ENCODE assay signal across 1 cellular context in the genomic region with DNA sequence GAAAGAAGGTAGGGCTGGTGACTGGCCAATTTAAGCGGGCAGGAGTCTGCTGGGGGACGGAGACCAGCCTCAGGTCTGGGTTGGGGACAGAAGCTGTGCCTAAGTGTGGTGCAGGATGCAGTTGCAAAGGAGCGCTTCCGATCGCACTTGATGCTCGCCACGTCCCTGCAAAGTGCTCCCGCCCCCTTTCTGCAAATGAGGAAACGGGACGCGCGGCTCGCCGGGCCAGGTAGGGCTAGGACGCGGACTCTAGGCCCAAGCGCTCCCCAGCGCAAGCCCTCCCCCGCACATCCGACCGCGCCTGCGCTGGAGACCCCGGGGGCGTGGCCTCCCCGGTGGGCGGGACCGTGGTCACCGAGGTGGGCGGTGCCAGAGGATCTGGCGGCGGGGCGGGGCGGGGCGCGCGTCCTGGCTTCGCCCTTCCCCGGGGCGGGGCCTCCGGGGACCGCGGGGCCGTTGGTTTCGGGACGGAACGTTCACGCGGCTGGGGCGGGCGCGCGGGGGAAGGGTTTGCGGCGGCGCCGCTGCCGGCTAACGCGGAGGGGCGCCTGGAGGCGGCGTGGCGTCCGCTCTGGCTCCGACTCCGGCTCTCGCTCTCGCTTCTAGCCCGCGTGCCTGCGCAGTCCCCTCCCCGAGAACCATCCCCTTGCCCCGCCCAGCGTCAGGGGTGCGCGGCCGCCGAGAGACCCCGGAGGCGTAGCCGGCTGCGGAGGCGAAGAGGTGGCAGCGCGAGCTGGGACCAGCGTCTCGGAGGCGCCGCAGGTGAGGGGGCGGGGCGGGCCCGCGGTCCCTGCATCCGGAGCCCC.
A peak's percentile ranks its signal among the peaks of the same experiment; 100 is the strongest.
TF ChIP-seq lines count a peak whose summit lies in the region.

A gene (plus strand): TSS at position 513 of the 806 bp plus-strand sequence. CDS start 12,446 bp downstream, outside the sequence.

TF ChIP-seq in HepG2, 621 proteins besides CTCF, POLR2A, EP300 and RAD21 (continued from another document and continues in another):
- TF ChIP-seq ZNF235 (CRISPR knock-in tag; IDR thresholded peaks at IDR 0.05; ENCODE audit: borderline replicate concordance) (peak; percentile 67; the same call in 1 of the 2 replicates), ASH2L (IDR thresholded peaks at IDR 0.05; ENCODE audit: insufficient read length, low read depth, low read length) (peak; percentile 12), U2AF2 (IDR thresholded peaks at IDR 0.05; ENCODE audit: low read depth, low read length) (no peak), PCBP2 (optimal IDR thresholded peaks at IDR 0.05; ENCODE audit: low read depth, low read length, poor library complexity, severe bottlenecking) (no peak), NFE2L1 (CRISPR knock-in tag; IDR thresholded peaks at IDR 0.05; ENCODE audit: borderline replicate concordance) (no peak), ZNF296 (CRISPR knock-in tag; conservative IDR thresholded peaks at IDR 0.05) (no peak), DNMT3B (CRISPR knock-in tag; conservative IDR thresholded peaks at IDR 0.05) (no peak), SRY (CRISPR knock-in tag; IDR thresholded peaks at IDR 0.05) (no peak; the same call in 1 of the 2 replicates), ZIK1 (CRISPR knock-in tag; IDR thresholded peaks at IDR 0.05; ENCODE audit: borderline replicate concordance, low read depth) (no peak), ETV6 (CRISPR knock-in tag; conservative IDR thresholded peaks at IDR 0.05) (peak; percentile 37; the same call in 1 of the 2 replicates), DMAP1 (CRISPR knock-in tag; IDR thresholded peaks at IDR 0.05) (peak; percentile 32), ZNF7 (CRISPR knock-in tag; IDR thresholded peaks at IDR 0.05) (no peak), JUNB (CRISPR knock-in tag; IDR thresholded peaks at IDR 0.05; ENCODE audit: borderline replicate concordance) (no peak), NFRKB (IDR thresholded peaks at IDR 0.05) (no peak), FIP1L1 (IDR thresholded peaks at IDR 0.05; ENCODE audit: borderline replicate concordance, insufficient read depth, low read depth, low read length) (no peak), KLF11 (CRISPR knock-in tag; IDR thresholded peaks at IDR 0.05) (no peak), MIXL1 (CRISPR knock-in tag; IDR thresholded peaks at IDR 0.05) (peak; percentile 21; the same call in 1 of the 2 replicates), JUND (CRISPR knock-in tag; IDR thresholded peaks at IDR 0.05) (no peak), SAFB2 (CRISPR knock-in tag; IDR thresholded peaks at IDR 0.05; ENCODE audit: borderline replicate concordance, low read depth) (0 out of 2 replicates have a peak, but pooled peaks have one; percentile 54), ZNF766 (CRISPR knock-in tag; IDR thresholded peaks at IDR 0.05; ENCODE audit: borderline replicate concordance) (0 out of 2 replicates have a peak, but pooled peaks have one; percentile 53), ZFX (CRISPR knock-in tag; IDR thresholded peaks at IDR 0.05; ENCODE audit: low read depth) (peak; percentile 95), ZNF598 (CRISPR knock-in tag; IDR thresholded peaks at IDR 0.05; ENCODE audit: borderline replicate concordance) (no peak), DPF2 (CRISPR knock-in tag; IDR thresholded peaks at IDR 0.05; ENCODE audit: borderline replicate concordance, low read depth) (no peak), EHMT2 (IDR thresholded peaks at IDR 0.05; ENCODE audit: borderline replicate concordance, low read depth, low read length) (no peak), HOXA3 (CRISPR knock-in tag; IDR thresholded peaks at IDR 0.05) (peak; percentile 86), HNRNPK (IDR thresholded peaks at IDR 0.05; ENCODE audit: low read depth, low read length, poor library complexity, severe bottlenecking) (peak; percentile 84), KDM4B (CRISPR knock-in tag; IDR thresholded peaks at IDR 0.05) (no peak)
- TF ChIP-seq, protein P1, sequence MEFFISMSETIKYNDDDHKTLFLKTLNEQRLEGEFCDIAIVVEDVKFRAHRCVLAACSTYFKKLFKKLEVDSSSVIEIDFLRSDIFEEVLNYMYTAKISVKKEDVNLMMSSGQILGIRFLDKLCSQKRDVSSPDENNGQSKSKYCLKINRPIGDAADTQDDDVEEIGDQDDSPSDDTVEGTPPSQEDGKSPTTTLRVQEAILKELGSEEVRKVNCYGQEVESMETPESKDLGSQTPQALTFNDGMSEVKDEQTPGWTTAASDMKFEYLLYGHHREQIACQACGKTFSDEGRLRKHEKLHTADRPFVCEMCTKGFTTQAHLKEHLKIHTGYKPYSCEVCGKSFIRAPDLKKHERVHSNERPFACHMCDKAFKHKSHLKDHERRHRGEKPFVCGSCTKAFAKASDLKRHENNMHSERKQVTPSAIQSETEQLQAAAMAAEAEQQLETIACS (CRISPR knock-in tag; IDR thresholded peaks at IDR 0.05) = peak; percentile 71
- TF ChIP-seq, protein P2, sequence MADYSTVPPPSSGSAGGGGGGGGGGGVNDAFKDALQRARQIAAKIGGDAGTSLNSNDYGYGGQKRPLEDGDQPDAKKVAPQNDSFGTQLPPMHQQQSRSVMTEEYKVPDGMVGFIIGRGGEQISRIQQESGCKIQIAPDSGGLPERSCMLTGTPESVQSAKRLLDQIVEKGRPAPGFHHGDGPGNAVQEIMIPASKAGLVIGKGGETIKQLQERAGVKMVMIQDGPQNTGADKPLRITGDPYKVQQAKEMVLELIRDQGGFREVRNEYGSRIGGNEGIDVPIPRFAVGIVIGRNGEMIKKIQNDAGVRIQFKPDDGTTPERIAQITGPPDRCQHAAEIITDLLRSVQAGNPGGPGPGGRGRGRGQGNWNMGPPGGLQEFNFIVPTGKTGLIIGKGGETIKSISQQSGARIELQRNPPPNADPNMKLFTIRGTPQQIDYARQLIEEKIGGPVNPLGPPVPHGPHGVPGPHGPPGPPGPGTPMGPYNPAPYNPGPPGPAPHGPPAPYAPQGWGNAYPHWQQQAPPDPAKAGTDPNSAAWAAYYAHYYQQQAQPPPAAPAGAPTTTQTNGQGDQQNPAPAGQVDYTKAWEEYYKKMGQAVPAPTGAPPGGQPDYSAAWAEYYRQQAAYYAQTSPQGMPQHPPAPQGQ (CRISPR knock-in tag; IDR thresholded peaks at IDR 0.05; ENCODE audit: borderline replicate concordance) = no peak
- TF ChIP-seq, protein P3, sequence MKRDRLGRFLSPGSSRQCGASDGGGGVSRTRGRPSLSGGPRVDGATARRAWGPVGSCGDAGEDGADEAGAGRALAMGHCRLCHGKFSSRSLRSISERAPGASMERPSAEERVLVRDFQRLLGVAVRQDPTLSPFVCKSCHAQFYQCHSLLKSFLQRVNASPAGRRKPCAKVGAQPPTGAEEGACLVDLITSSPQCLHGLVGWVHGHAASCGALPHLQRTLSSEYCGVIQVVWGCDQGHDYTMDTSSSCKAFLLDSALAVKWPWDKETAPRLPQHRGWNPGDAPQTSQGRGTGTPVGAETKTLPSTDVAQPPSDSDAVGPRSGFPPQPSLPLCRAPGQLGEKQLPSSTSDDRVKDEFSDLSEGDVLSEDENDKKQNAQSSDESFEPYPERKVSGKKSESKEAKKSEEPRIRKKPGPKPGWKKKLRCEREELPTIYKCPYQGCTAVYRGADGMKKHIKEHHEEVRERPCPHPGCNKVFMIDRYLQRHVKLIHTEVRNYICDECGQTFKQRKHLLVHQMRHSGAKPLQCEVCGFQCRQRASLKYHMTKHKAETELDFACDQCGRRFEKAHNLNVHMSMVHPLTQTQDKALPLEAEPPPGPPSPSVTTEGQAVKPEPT (CRISPR knock-in tag; IDR thresholded peaks at IDR 0.05; ENCODE audit: low read depth) = no peak
- TF ChIP-seq, protein P4, sequence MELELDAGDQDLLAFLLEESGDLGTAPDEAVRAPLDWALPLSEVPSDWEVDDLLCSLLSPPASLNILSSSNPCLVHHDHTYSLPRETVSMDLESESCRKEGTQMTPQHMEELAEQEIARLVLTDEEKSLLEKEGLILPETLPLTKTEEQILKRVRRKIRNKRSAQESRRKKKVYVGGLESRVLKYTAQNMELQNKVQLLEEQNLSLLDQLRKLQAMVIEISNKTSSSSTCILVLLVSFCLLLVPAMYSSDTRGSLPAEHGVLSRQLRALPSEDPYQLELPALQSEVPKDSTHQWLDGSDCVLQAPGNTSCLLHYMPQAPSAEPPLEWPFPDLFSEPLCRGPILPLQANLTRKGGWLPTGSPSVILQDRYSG (CRISPR knock-in tag; IDR thresholded peaks at IDR 0.05) = no peak; the same call in 1 of the 2 replicates
- TF ChIP-seq, protein P5, sequence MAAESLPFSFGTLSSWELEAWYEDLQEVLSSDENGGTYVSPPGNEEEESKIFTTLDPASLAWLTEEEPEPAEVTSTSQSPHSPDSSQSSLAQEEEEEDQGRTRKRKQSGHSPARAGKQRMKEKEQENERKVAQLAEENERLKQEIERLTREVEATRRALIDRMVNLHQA (CRISPR knock-in tag; IDR thresholded peaks at IDR 0.05) = no peak
- TF ChIP-seq, protein P6, sequence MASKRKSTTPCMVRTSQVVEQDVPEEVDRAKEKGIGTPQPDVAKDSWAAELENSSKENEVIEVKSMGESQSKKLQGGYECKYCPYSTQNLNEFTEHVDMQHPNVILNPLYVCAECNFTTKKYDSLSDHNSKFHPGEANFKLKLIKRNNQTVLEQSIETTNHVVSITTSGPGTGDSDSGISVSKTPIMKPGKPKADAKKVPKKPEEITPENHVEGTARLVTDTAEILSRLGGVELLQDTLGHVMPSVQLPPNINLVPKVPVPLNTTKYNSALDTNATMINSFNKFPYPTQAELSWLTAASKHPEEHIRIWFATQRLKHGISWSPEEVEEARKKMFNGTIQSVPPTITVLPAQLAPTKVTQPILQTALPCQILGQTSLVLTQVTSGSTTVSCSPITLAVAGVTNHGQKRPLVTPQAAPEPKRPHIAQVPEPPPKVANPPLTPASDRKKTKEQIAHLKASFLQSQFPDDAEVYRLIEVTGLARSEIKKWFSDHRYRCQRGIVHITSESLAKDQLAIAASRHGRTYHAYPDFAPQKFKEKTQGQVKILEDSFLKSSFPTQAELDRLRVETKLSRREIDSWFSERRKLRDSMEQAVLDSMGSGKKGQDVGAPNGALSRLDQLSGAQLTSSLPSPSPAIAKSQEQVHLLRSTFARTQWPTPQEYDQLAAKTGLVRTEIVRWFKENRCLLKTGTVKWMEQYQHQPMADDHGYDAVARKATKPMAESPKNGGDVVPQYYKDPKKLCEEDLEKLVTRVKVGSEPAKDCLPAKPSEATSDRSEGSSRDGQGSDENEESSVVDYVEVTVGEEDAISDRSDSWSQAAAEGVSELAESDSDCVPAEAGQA (IDR thresholded peaks at IDR 0.05; ENCODE audit: low read depth) = peak; percentile 34; the same call in 1 of the 2 replicates
- TF ChIP-seq, protein P6 (CRISPR knock-in tag; IDR thresholded peaks at IDR 0.05; ENCODE audit: borderline replicate concordance) = peak; percentile 44; the same call in 1 of the 2 replicates
- TF ChIP-seq, protein P7, sequence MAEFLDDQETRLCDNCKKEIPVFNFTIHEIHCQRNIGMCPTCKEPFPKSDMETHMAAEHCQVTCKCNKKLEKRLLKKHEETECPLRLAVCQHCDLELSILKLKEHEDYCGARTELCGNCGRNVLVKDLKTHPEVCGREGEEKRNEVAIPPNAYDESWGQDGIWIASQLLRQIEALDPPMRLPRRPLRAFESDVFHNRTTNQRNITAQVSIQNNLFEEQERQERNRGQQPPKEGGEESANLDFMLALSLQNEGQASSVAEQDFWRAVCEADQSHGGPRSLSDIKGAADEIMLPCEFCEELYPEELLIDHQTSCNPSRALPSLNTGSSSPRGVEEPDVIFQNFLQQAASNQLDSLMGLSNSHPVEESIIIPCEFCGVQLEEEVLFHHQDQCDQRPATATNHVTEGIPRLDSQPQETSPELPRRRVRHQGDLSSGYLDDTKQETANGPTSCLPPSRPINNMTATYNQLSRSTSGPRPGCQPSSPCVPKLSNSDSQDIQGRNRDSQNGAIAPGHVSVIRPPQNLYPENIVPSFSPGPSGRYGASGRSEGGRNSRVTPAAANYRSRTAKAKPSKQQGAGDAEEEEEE (CRISPR knock-in tag; IDR thresholded peaks at IDR 0.05; ENCODE audit: borderline replicate concordance) = no peak
- TF ChIP-seq, protein P8, sequence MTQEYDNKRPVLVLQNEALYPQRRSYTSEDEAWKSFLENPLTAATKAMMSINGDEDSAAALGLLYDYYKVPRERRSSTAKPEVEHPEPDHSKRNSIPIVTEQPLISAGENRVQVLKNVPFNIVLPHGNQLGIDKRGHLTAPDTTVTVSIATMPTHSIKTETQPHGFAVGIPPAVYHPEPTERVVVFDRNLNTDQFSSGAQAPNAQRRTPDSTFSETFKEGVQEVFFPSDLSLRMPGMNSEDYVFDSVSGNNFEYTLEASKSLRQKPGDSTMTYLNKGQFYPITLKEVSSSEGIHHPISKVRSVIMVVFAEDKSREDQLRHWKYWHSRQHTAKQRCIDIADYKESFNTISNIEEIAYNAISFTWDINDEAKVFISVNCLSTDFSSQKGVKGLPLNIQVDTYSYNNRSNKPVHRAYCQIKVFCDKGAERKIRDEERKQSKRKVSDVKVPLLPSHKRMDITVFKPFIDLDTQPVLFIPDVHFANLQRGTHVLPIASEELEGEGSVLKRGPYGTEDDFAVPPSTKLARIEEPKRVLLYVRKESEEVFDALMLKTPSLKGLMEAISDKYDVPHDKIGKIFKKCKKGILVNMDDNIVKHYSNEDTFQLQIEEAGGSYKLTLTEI (CRISPR knock-in tag; conservative IDR thresholded peaks at IDR 0.05) = no peak
- TF ChIP-seq, protein P9, sequence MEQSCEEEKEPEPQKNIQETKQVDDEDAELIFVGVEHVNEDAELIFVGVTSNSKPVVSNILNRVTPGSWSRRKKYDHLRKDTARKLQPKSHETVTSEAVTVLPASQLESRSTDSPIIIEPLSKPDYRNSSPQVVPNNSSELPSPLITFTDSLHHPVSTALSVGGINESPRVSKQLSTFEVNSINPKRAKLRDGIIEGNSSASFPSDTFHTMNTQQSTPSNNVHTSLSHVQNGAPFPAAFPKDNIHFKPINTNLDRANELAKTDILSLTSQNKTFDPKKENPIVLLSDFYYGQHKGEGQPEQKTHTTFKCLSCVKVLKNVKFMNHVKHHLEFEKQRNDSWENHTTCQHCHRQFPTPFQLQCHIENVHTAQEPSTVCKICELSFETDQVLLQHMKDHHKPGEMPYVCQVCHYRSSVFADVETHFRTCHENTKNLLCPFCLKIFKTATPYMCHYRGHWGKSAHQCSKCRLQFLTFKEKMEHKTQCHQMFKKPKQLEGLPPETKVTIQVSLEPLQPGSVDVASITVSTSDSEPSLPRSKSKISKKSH (CRISPR knock-in tag; IDR thresholded peaks at IDR 0.05; ENCODE audit: borderline replicate concordance) = no peak
